In genomic region chrX:29581223-29581622, GRCh38 we compare ENCODE assay signal across 19 cellular contexts.
"Had no signal": no experiment of that assay in that cellular context is flagged by ENCODE, and none has a peak within 500 bp of the region (broad histone marks: within the 10 kb centered on the region; RNA-seq: fewer than 3 reads in every experiment).

No MANE protein-coding gene starts in this region.

- DNase-seq: Kasumi-1, MM.1S, NCI-H1092 treated with DMSO at 0.1 percent for 48 hours, NCI-H1436, NCI-H187, NCI-H2029, NCI-H2081 treated with DMSO at 0.1 percent for 48 hours, NCI-H2171, NCI-H226, NCI-H446, NCI-H510A, NCI-H524 treated with DMSO at 0.1 percent for 48 hours, NCI-H69, NCI-H774, RPMI8226, SHP77 treated with DMSO at 0.1 percent for 48 hours, SJCRH30 had no signal

- H3K4me3 ChIP-seq: K562, SJCRH30 had no signal

- ATAC-seq: K562, SK-N-SH treated with all-trans-retinoic acid at 6 μM for 48 hours had no signal
